Comparison of ENCODE assay signal across 25 cellular contexts in genomic region chr7:116715087-116715486, GRCh38. TPM values are rescaled to one million over a fixed set of nuclear protein-coding genes. Genes with fewer than 3 reads are reported as not detected.
A peak's percentile ranks its signal among the peaks of the same experiment; 100 is the strongest.
DNase-seq lines count a peak whose midpoint lies in the region; ATAC-seq and TF ChIP-seq lines count a peak whose summit lies in the region.
"Had no signal": no experiment of that assay in that cellular context is flagged by ENCODE, and none has a peak within 500 bp of the region (broad histone marks: within the 10 kb centered on the region; RNA-seq: fewer than 3 reads in every experiment).

No MANE protein-coding gene starts in this region.

- H3K4me3 ChIP-seq in BJ (ENCODE audit: low read depth, low read length) (no peak overlapping the region), endodermal cell (ENCODE audit: low read length) (no peak overlapping the region)
- H3K4me3 ChIP-seq: ascending aorta, colonic mucosa, lower lobe of right lung, SK-N-MC, smooth muscle cell had no signal

- H3K4me3 Mint-ChIP-seq in HFFc6 (peak overlapping the region; percentile 85; the same call in 1 of the 2 replicates), endodermal cell (no peak overlapping the region), osteocyte (ENCODE audit: unreplicated experiment) (no peak overlapping the region)
- H3K4me3 Mint-ChIP-seq in activated CD8-positive, alpha-beta memory T cell treated with anti-CD3 and anti-CD28 coated beads, Interleukin-2, amount 10 ng/mL, durations not matched to agents 7 days and 5 days = no peak overlapping the region
- H3K4me3 Mint-ChIP-seq: activated CD4-positive, alpha-beta T cell treated with anti-CD3 and anti-CD28 coated beads, Interleukin-2, amount 10 ng/mL, durations not matched to agents 24 days and 14 days; CD4-positive, CD25-positive, alpha-beta regulatory T cell had no signal

- H3K9ac ChIP-seq in endodermal cell (ENCODE audit: extremely low read depth, low read length, poor library complexity, severe bottlenecking) = no peak overlapping the region
- H3K9ac ChIP-seq: KMS-11, parathyroid adenoma had no signal

- ATAC-seq in HG03432 (IDR thresholded peaks at IDR 0.05; ENCODE audit: unreplicated experiment) = no peak
- no peak for ATAC-seq in activated CD8-positive, alpha-beta memory T cell treated with anti-CD3 and anti-CD28 coated beads, Interleukin-2, amount 10 ng/mL, durations not matched to agents 7 days and 5 days
- ATAC-seq: lower lobe of right lung; naive thymus-derived CD4-positive, alpha-beta T cell had no signal

- H3K36me3 Mint-ChIP-seq in HFFc6 (ENCODE audit: low read depth) (peaks cover 37% of the 10 kb centered on the region), endodermal cell (ENCODE audit: low read depth) (no peaks in the 10 kb centered on the region), osteocyte (ENCODE audit: unreplicated experiment) (peaks cover 12% of the 10 kb centered on the region)
- H3K36me3 Mint-ChIP-seq in activated CD8-positive, alpha-beta memory T cell treated with anti-CD3 and anti-CD28 coated beads, Interleukin-2, amount 10 ng/mL, durations not matched to agents 7 days and 5 days = no peaks in the 10 kb centered on the region
- H3K36me3 Mint-ChIP-seq: CD4-positive, CD25-positive, alpha-beta regulatory T cell; naive thymus-derived CD4-positive, alpha-beta T cell had no signal

- CTCF ChIA-PET in BJ (lab: Yijun Ruan, JAX) = interaction anchor here (0.8 to 1.4 kb wide), 9 partner anchors 9 to 134 kb away, joined by 3 to 4 read pairs (median 3); no protein-coding TSS in a partner anchor
- CTCF ChIA-PET in activated CD8-positive, alpha-beta memory T cell treated with anti-CD3 and anti-CD28 coated beads, Interleukin-2, amount 10 ng/mL, durations not matched to agents 7 days and 5 days (lab: Charles Lee) = no interaction called here

- H3K27me3 ChIP-seq in BJ (ENCODE audit: control insufficient read depth, insufficient read depth, low read length) = no peaks in the 10 kb centered on the region
- no peaks in the 10 kb centered on the region for H3K27me3 ChIP-seq in endodermal cell (ENCODE audit: control insufficient read depth, insufficient read depth, low read length, poor library complexity, severe bottlenecking)
- H3K27me3 ChIP-seq: ascending aorta, colonic mucosa had no signal

- POLR2A ChIA-PET in BJ (lab: Charles Lee) = no interaction called here

- H3K36me3 ChIP-seq in BJ (ENCODE audit: control insufficient read depth, insufficient read depth, low read length) (no peaks in the 10 kb centered on the region), endodermal cell (ENCODE audit: control insufficient read depth, insufficient read depth, low read length) (no peaks in the 10 kb centered on the region)
- H3K36me3 ChIP-seq: ascending aorta, colonic mucosa, lower lobe of right lung had no signal

- H3K9me3 ChIP-seq in endodermal cell (ENCODE audit: control insufficient read depth, low read length) = no peaks in the 10 kb centered on the region
- H3K9me3 ChIP-seq: ascending aorta, colonic mucosa, lower lobe of right lung had no signal

- peak; percentile 50 for TF ChIP-seq CTCF in BJ (IDR thresholded peaks at IDR 0.05; ENCODE audit: insufficient read depth, low read depth, low read length)
- TF ChIP-seq CTCF in HFFc6 (IDR thresholded peaks at IDR 0.05) = peak; percentile 45; the same call in 1 of the 2 replicates
- TF ChIP-seq CTCF in endodermal cell (conservative IDR thresholded peaks at IDR 0.05) = peak; percentile 54
- TF ChIP-seq CTCF in osteocyte (IDR thresholded peaks at IDR 0.05) = no peak

- H3K27ac ChIP-seq in endodermal cell (ENCODE audit: low read depth, low read length) = no peak overlapping the region
- H3K27ac ChIP-seq: ascending aorta, colonic mucosa, KMS-11, lower lobe of right lung, parathyroid adenoma, SK-N-MC had no signal

- H3K4me1 Mint-ChIP-seq in HFFc6 (ENCODE audit: low read depth) (peaks cover 78% of the 10 kb centered on the region), endodermal cell (peaks cover 20% of the 10 kb centered on the region), osteocyte (ENCODE audit: unreplicated experiment) (peaks cover 52% of the 10 kb centered on the region)
- no peaks in the 10 kb centered on the region for H3K4me1 Mint-ChIP-seq in activated CD8-positive, alpha-beta memory T cell treated with anti-CD3 and anti-CD28 coated beads, Interleukin-2, amount 10 ng/mL, durations not matched to agents 7 days and 5 days
- H3K4me1 Mint-ChIP-seq: activated CD4-positive, alpha-beta T cell treated with anti-CD3 and anti-CD28 coated beads, Interleukin-2, amount 10 ng/mL, durations not matched to agents 24 days and 14 days; CD4-positive, CD25-positive, alpha-beta regulatory T cell had no signal

- peak overlapping the region; percentile 89 for H3K27ac Mint-ChIP-seq in HFFc6
- H3K27ac Mint-ChIP-seq in endodermal cell = no peak overlapping the region
- peak overlapping the region; percentile 27 for H3K27ac Mint-ChIP-seq in osteocyte (ENCODE audit: unreplicated experiment)
- no peak overlapping the region for H3K27ac Mint-ChIP-seq in activated CD8-positive, alpha-beta memory T cell treated with anti-CD3 and anti-CD28 coated beads, Interleukin-2, amount 10 ng/mL, durations not matched to agents 7 days and 5 days
- H3K27ac Mint-ChIP-seq: activated CD4-positive, alpha-beta T cell treated with anti-CD3 and anti-CD28 coated beads, Interleukin-2, amount 10 ng/mL, durations not matched to agents 24 days and 14 days; CD4-positive, CD25-positive, alpha-beta regulatory T cell; naive thymus-derived CD4-positive, alpha-beta T cell had no signal

- DNase-seq in BJ (ENCODE audit: low read depth) (no peak), HFFc6 (no peak), endodermal cell (no peak), osteocyte (ENCODE audit: extremely low spot score, unreplicated experiment) (no peak), AML-193 (lab: John Stamatoyannopoulos, UW) (no peak)
- DNase-seq in activated CD8-positive, alpha-beta memory T cell treated with anti-CD3 and anti-CD28 coated beads, Interleukin-2, amount 10 ng/mL, durations not matched to agents 7 days and 5 days = no peak
- DNase-seq: activated CD4-positive, alpha-beta T cell treated with anti-CD3 and anti-CD28 coated beads, Interleukin-2, amount 10 ng/mL, durations not matched to agents 24 days and 14 days; activated CD8-positive, alpha-beta memory T cell treated with anti-CD3 and anti-CD28 coated beads, Interleukin-2, amount 50 U/mL, for 48 hours; activated gamma-delta T cell treated with Interleukin-2 at 50 U/mL for 16 hours; CD4-positive, CD25-positive, alpha-beta regulatory T cell; colonic mucosa; DND-41; head of caudate nucleus; lower lobe of right lung; naive thymus-derived CD4-positive, alpha-beta T cell; NCI-H2171; OCI-M1; stimulated activated CD4-positive, alpha-beta T cell treated with anti-CD3 and anti-CD28 coated beads, Interleukin-4, amount 100 ng/mL, for 4 hours; stimulated activated CD8-positive, alpha-beta memory T cell treated with anti-CD3 and anti-CD28 coated beads, Interleukin-4, amount 100 ng/mL, for 48 hours had no signal

- peaks cover 8% of the 10 kb centered on the region for H3K4me1 ChIP-seq in endodermal cell (ENCODE audit: control insufficient read depth, insufficient read depth, low read length)
- H3K4me1 ChIP-seq: ascending aorta, colonic mucosa, parathyroid adenoma had no signal

- H3K9me3 Mint-ChIP-seq in HFFc6 (peaks cover 6% of the 10 kb centered on the region; the same call in 1 of the 2 replicates), endodermal cell (peaks cover 8% of the 10 kb centered on the region), osteocyte (ENCODE audit: unreplicated experiment) (no peaks in the 10 kb centered on the region)
- H3K9me3 Mint-ChIP-seq in activated CD8-positive, alpha-beta memory T cell treated with anti-CD3 and anti-CD28 coated beads, Interleukin-2, amount 10 ng/mL, durations not matched to agents 7 days and 5 days (ENCODE audit: low read depth) = no peaks in the 10 kb centered on the region
- H3K9me3 Mint-ChIP-seq: activated CD4-positive, alpha-beta T cell treated with anti-CD3 and anti-CD28 coated beads, Interleukin-2, amount 10 ng/mL, durations not matched to agents 24 days and 14 days had no signal

- peaks cover 8% of the 10 kb centered on the region for H3K27me3 Mint-ChIP-seq in HFFc6 (ENCODE audit: insufficient read depth)
- H3K27me3 Mint-ChIP-seq in endodermal cell (ENCODE audit: insufficient read depth) = peaks cover 2% of the 10 kb centered on the region
- H3K27me3 Mint-ChIP-seq in osteocyte (ENCODE audit: unreplicated experiment) = no peaks in the 10 kb centered on the region
- H3K27me3 Mint-ChIP-seq in activated CD8-positive, alpha-beta memory T cell treated with anti-CD3 and anti-CD28 coated beads, Interleukin-2, amount 10 ng/mL, durations not matched to agents 7 days and 5 days = peaks cover 8% of the 10 kb centered on the region
- H3K27me3 Mint-ChIP-seq: activated CD4-positive, alpha-beta T cell treated with anti-CD3 and anti-CD28 coated beads, Interleukin-2, amount 10 ng/mL, durations not matched to agents 24 days and 14 days had no signal

RNA-seq across cellular contexts. Expression of gene MET, which starts 43.1 kb away (rescaled TPM):
- polyA plus RNA-seq in BJ (2011; rRNA removed) = 68.3 and 82.8 TPM in 2 replicates
- 107 and 140 TPM in 2 replicates for polyA minus RNA-seq in BJ (2011; rRNA and poly(A)+ RNA removed)
- total RNA-seq in HFFc6 (2021; fragmentation: NEBNext Ultra II Directional; extraction: Animal tissue kit (Norgen Biotek cat#: 25700)) = 100 to 1,000 TPM; 101 to 149 (median 129) TPM
- total RNA-seq in endodermal cell (1 to 10 TPM; 2.5 to 7.3 TPM), osteocyte (55.4 and 59.4 TPM in 2 replicates)
- 0.93 TPM for polyA plus RNA-seq in endodermal cell (2013, experiment 1 of 2)
- 0.58 TPM for polyA plus RNA-seq in endodermal cell (2013, experiment 2 of 2)
- under 1 TPM; 0.26 to 0.40 TPM for total RNA-seq in activated CD8-positive, alpha-beta memory T cell treated with anti-CD3 and anti-CD28 coated beads, Interleukin-2, amount 10 ng/mL, durations not matched to agents 7 days and 5 days
- total RNA-seq: CD4-positive, CD25-positive, alpha-beta regulatory T cell had no signal
- polyA plus RNA-seq: CD4-positive, CD25-positive, alpha-beta regulatory T cell; naive thymus-derived CD4-positive, alpha-beta T cell had no signal

Comparison
In these comparisons a context has a peak if more than half of its experiments do, and no peak if none do; other contexts are left out.
1. H3K27ac Mint-ChIP-seq: peak in HFFc6 (single experiment) and osteocyte (single experiment); none in endodermal cell (single experiment) and activated CD8-positive, alpha-beta memory T cell treated with anti-CD3 and anti-CD28 coated beads, Interleukin-2, amount 10 ng/mL, durations not matched to agents 7 days and 5 days (single experiment).